In genomic region chr19:15320118-15320517, GRCh38 we compare ENCODE assay signal across 1 cellular context.
TF ChIP-seq lines count a peak whose summit lies in the region.

No MANE protein-coding gene starts in this region.

TF ChIP-seq in IMR-90, 13 proteins besides CTCF, POLR2A, EP300 and RAD21:
- no peak for TF ChIP-seq USF2 (IDR thresholded peaks at IDR 0.05; ENCODE audit: low read depth, low read length)
- TF ChIP-seq BHLHE40 (IDR thresholded peaks at IDR 0.05; ENCODE audit: low read depth, low read length): no peak
- TF ChIP-seq CEBPB (IDR thresholded peaks at IDR 0.05; ENCODE audit: low read depth, low read length): no peak
- TF ChIP-seq CHD1 (IDR thresholded peaks at IDR 0.05; ENCODE audit: low read depth, low read length): no peak
- no peak for TF ChIP-seq NFE2L2 (IDR thresholded peaks at IDR 0.05; ENCODE audit: low read depth, low read length)
- TF ChIP-seq ELK1 (IDR thresholded peaks at IDR 0.05; ENCODE audit: borderline replicate concordance, low read depth, low read length): no peak
